In the genomic region with DNA sequence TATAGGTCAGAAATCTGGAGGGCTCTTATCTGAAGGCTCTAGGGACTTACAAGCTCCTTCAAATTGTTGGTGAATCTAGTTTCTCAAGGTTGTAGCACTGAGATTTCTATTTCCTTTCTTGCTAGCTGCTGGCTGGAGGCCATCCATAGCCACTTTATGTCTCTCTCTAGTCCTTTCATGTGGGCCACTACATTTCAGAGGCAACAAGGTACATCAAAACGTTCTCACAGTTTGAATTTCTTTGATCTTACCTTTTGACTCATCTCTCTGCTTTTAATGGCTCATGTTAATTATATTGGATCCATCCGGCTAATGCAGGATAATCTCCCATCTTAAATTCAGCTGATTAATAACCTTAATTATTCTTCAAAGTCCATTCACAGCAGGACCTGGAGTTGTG, we compare ENCODE assay signal across 27 cellular contexts.
"Had no signal": no experiment of that assay in that cellular context is flagged by ENCODE, and none has a peak within 500 bp of the region (broad histone marks: within the 10 kb centered on the region; RNA-seq: fewer than 3 reads in every experiment).

No MANE protein-coding gene starts in this region.

- H3K27me3 Mint-ChIP-seq: stimulated activated naive CD8-positive, alpha-beta T cell treated with anti-CD3 and anti-CD28 coated beads, Interleukin-15, Interleukin-2, amounts not matched to agents 100 ng/mL and 50 ng/mL, for 24 hours had no signal

- H3K9me3 ChIP-seq: neutrophil, psoas muscle, right lobe of liver, suprapubic skin, thoracic aorta, tibial artery, upper lobe of right lung, uterus had no signal

- H3K4me1 Mint-ChIP-seq: natural killer cell; neural progenitor cell; stimulated activated effector memory CD8-positive, alpha-beta T cell treated with anti-CD3 and anti-CD28 coated beads, Interleukin-12 subunit alpha, Interleukin-12 subunit beta, amount 100 ng/mL, for 72 hours had no signal

- H3K9ac ChIP-seq: neural progenitor cell, parathyroid adenoma had no signal

- H3K27ac ChIP-seq: hepatocyte, lower lobe of right lung, neural progenitor cell, neutrophil, parathyroid adenoma, psoas muscle, right lobe of liver, suprapubic skin, thoracic aorta, tibial artery, upper lobe of right lung, uterus had no signal

- H3K27me3 ChIP-seq: hepatocyte, neural progenitor cell, neutrophil, right lobe of liver, suprapubic skin, tibial artery, upper lobe of right lung, uterus had no signal

- H3K4me2 ChIP-seq: hepatocyte, neural progenitor cell, smooth muscle cell had no signal

- H3K36me3 ChIP-seq: lower lobe of right lung, neural progenitor cell, neutrophil, right lobe of liver, suprapubic skin, thoracic aorta, tibial artery, upper lobe of right lung, uterus had no signal

- FAIRE-seq: keratinocyte had no signal

- ATAC-seq: left cardiac atrium; left lobe of liver; lower lobe of right lung; natural killer cell; psoas muscle; right lobe of liver; stimulated activated effector memory CD8-positive, alpha-beta T cell treated with anti-CD3 and anti-CD28 coated beads, Interleukin-12 subunit alpha, Interleukin-12 subunit beta, amount 100 ng/mL, for 72 hours; upper lobe of right lung had no signal

- H3K79me2 ChIP-seq: hepatocyte, parathyroid adenoma had no signal

- DNase-seq: kidney glomerular epithelial cell; left cardiac atrium; lower lobe of right lung; mammary epithelial cell; mesenchymal stem cell; natural killer cell; nephron progenitor cell; occipital lobe; psoas muscle; right lobe of liver; stimulated activated CD4-positive, alpha-beta T cell treated with anti-CD3 and anti-CD28 coated beads, Interleukin-1b, Interleukin-23, amount 100 ng/mL, for 48 hours; stimulated activated CD4-positive, alpha-beta T cell treated with anti-CD3 and anti-CD28 coated beads, Interleukin-2, amount 100 ng/mL, for 48 hours; stimulated activated naive CD4-positive, alpha-beta T cell; tibial artery; upper lobe of right lung; uterus had no signal

- H3K27ac Mint-ChIP-seq: natural killer cell; nephron progenitor cell; neural progenitor cell; stimulated activated effector memory CD8-positive, alpha-beta T cell treated with anti-CD3 and anti-CD28 coated beads, Interleukin-12 subunit alpha, Interleukin-12 subunit beta, amount 100 ng/mL, for 72 hours; stimulated activated naive CD8-positive, alpha-beta T cell treated with anti-CD3 and anti-CD28 coated beads, Interleukin-15, Interleukin-2, amounts not matched to agents 100 ng/mL and 50 ng/mL, for 24 hours had no signal

- H3K4me1 ChIP-seq: lower lobe of right lung, neural progenitor cell, parathyroid adenoma, psoas muscle, right lobe of liver, suprapubic skin, tibial artery, upper lobe of right lung, uterus had no signal

- H3K36me3 Mint-ChIP-seq: natural killer cell; neural progenitor cell; stimulated activated effector memory CD8-positive, alpha-beta T cell treated with anti-CD3 and anti-CD28 coated beads, Interleukin-12 subunit alpha, Interleukin-12 subunit beta, amount 100 ng/mL, for 72 hours had no signal

- H3K4me3 ChIP-seq: hepatocyte, lower lobe of right lung, neural progenitor cell, psoas muscle, right lobe of liver, smooth muscle cell, suprapubic skin, thoracic aorta, tibial artery, upper lobe of right lung, uterus had no signal

- H3K4me3 Mint-ChIP-seq: natural killer cell; nephron progenitor cell; neural progenitor cell; stimulated activated effector memory CD8-positive, alpha-beta T cell treated with anti-CD3 and anti-CD28 coated beads, Interleukin-12 subunit alpha, Interleukin-12 subunit beta, amount 100 ng/mL, for 72 hours; stimulated activated naive CD8-positive, alpha-beta T cell treated with anti-CD3 and anti-CD28 coated beads, Interleukin-15, Interleukin-2, amounts not matched to agents 100 ng/mL and 50 ng/mL, for 24 hours had no signal

- H2AFZ ChIP-seq: hepatocyte, neural progenitor cell, parathyroid adenoma had no signal
